Comparison of ENCODE assay signal across 16 cellular contexts in genomic region chr3:9386501-9387321, GRCh38. TPM values are rescaled to one million over a fixed set of nuclear protein-coding genes. Genes with fewer than 3 reads are reported as not detected.
A peak's percentile ranks its signal among the peaks of the same experiment; 100 is the strongest.
DNase-seq lines count a peak whose midpoint lies in the region; ATAC-seq, FAIRE-seq and TF ChIP-seq lines count a peak whose summit lies in the region.
"Had no signal": no experiment of that assay in that cellular context is flagged by ENCODE, and none has a peak within 500 bp of the region (broad histone marks: within the 10 kb centered on the region; RNA-seq: fewer than 3 reads in every experiment).

No MANE protein-coding gene starts in this region.

- peaks cover 24% of the 10 kb centered on the region for H3K4me1 Mint-ChIP-seq in stimulated activated naive CD8-positive, alpha-beta T cell treated with anti-CD3 and anti-CD28 coated beads, Interleukin-15, Interleukin-2, amounts not matched to agents 100 ng/mL and 50 ng/mL, for 24 hours (ENCODE audit: low read depth)
- H3K4me1 Mint-ChIP-seq in stimulated activated naive CD8-positive, alpha-beta T cell treated with anti-CD3 and anti-CD28 coated beads, Interleukin-15, amount 100 ng/mL, for 72 hours = peaks cover 35% of the 10 kb centered on the region
- H3K4me1 Mint-ChIP-seq in activated B cell treated with CpG ODN at 0.5 μM for 24 hours (peaks cover 19% of the 10 kb centered on the region), immature natural killer cell (peaks cover 18 to 40% of the 10 kb centered on the region in 2 donors)

- peaks cover 92% of the 10 kb centered on the region for H3K36me3 Mint-ChIP-seq in stimulated activated naive CD8-positive, alpha-beta T cell treated with anti-CD3 and anti-CD28 coated beads, Interleukin-15, Interleukin-2, amounts not matched to agents 100 ng/mL and 50 ng/mL, for 24 hours (ENCODE audit: low read depth)
- H3K36me3 Mint-ChIP-seq in activated B cell treated with CpG ODN at 0.5 μM for 24 hours (ENCODE audit: low read depth) = peaks cover 91% of the 10 kb centered on the region
- H3K36me3 Mint-ChIP-seq in immature natural killer cell = peaks cover 10 to 52% (median 24%) of the 10 kb centered on the region in 3 donors

- CTCF ChIA-PET in activated B cell treated with CpG ODN at 0.5 μM for 24 hours (lab: Charles Lee) = interaction anchor here (1.8 kb wide), 1 partner anchor 18 kb away, joined by 4 read pairs; no protein-coding TSS in a partner anchor

- no peak for DNase-seq in stimulated activated naive CD8-positive, alpha-beta T cell treated with anti-CD3 and anti-CD28 coated beads, Interleukin-15, amount 100 ng/mL, for 72 hours
- DNase-seq in activated B cell treated with CpG ODN at 0.5 μM for 24 hours = no peak
- no peak for DNase-seq in immature natural killer cell
- DNase-seq in RPMI8226 = no peak
- DNase-seq in HT-29 (ENCODE audit: low spot score) = no peak
- no peak for DNase-seq in H4 (ENCODE audit: low spot score)
- DNase-seq in D721Med (ENCODE audit: insufficient read length, low spot score) = no peak
- DNase-seq: BE2C, DMS79 treated with DMSO at 0.1 percent for 48 hours, NCI-H187 treated with DMSO at 0.1 percent for 48 hours, NCI-H510A treated with DMSO at 0.1 percent for 48 hours, pancreas had no signal

- TF ChIP-seq CTCF in activated B cell treated with CpG ODN at 0.5 μM for 24 hours (IDR thresholded peaks at IDR 0.05) (no peak), D721Med (IDR thresholded peaks at IDR 0.05; ENCODE audit: insufficient read depth, missing control alignments) (no peak)

- no peak for FAIRE-seq in D721Med (lab: Jason Lieb, UNC)
- FAIRE-seq: pancreas had no signal

- no peak overlapping the region for H3K4me3 Mint-ChIP-seq in stimulated activated naive CD8-positive, alpha-beta T cell treated with anti-CD3 and anti-CD28 coated beads, Interleukin-15, Interleukin-2, amounts not matched to agents 100 ng/mL and 50 ng/mL, for 24 hours
- no peak overlapping the region for H3K4me3 Mint-ChIP-seq in stimulated activated naive CD8-positive, alpha-beta T cell treated with anti-CD3 and anti-CD28 coated beads, Interleukin-15, amount 100 ng/mL, for 72 hours
- H3K4me3 Mint-ChIP-seq in activated B cell treated with CpG ODN at 0.5 μM for 24 hours (no peak overlapping the region), immature natural killer cell (no peak overlapping the region)
- H3K4me3 Mint-ChIP-seq: activated T-helper 17 cell treated with anti-CD3 and anti-CD28 coated beads, Interleukin-2, amount 50 U/mL, for 72 hours had no signal

- intact Hi-C loops in activated B cell treated with CpG ODN at 0.5 μM for 24 hours (cut with micrococcal nuclease) = loop anchor here (5.0 kb wide), 1 partner anchor 36 kb away; no protein-coding TSS in a partner anchor

- no peaks in the 10 kb centered on the region for H3K27me3 Mint-ChIP-seq in stimulated activated naive CD8-positive, alpha-beta T cell treated with anti-CD3 and anti-CD28 coated beads, Interleukin-15, Interleukin-2, amounts not matched to agents 100 ng/mL and 50 ng/mL, for 24 hours
- no peaks in the 10 kb centered on the region for H3K27me3 Mint-ChIP-seq in stimulated activated naive CD8-positive, alpha-beta T cell treated with anti-CD3 and anti-CD28 coated beads, Interleukin-15, amount 100 ng/mL, for 72 hours
- H3K27me3 Mint-ChIP-seq in activated B cell treated with CpG ODN at 0.5 μM for 24 hours (no peaks in the 10 kb centered on the region), immature natural killer cell (ENCODE audit: low read depth in 3 of 3) (peaks cover 0 to 3% (median 0%) of the 10 kb centered on the region in 3 donors)
- H3K27me3 Mint-ChIP-seq: activated T-helper 17 cell treated with anti-CD3 and anti-CD28 coated beads, Interleukin-2, amount 50 U/mL, for 72 hours had no signal

- POLR2A ChIA-PET in activated B cell treated with CpG ODN at 0.5 μM for 24 hours (lab: Charles Lee) = interaction anchor here (1.2 kb wide), 1 partner anchor 12 kb away, joined by 4 read pairs; no protein-coding TSS in a partner anchor

- no peaks in the 10 kb centered on the region for H3K9me3 Mint-ChIP-seq in stimulated activated naive CD8-positive, alpha-beta T cell treated with anti-CD3 and anti-CD28 coated beads, Interleukin-15, Interleukin-2, amounts not matched to agents 100 ng/mL and 50 ng/mL, for 24 hours
- H3K9me3 Mint-ChIP-seq in stimulated activated naive CD8-positive, alpha-beta T cell treated with anti-CD3 and anti-CD28 coated beads, Interleukin-15, amount 100 ng/mL, for 72 hours = no peaks in the 10 kb centered on the region
- H3K9me3 Mint-ChIP-seq in activated B cell treated with CpG ODN at 0.5 μM for 24 hours (no peaks in the 10 kb centered on the region), immature natural killer cell (no peaks in the 10 kb centered on the region)
- H3K9me3 Mint-ChIP-seq: activated T-helper 17 cell treated with anti-CD3 and anti-CD28 coated beads, Interleukin-2, amount 50 U/mL, for 72 hours had no signal

- ATAC-seq in stimulated activated naive CD8-positive, alpha-beta T cell treated with anti-CD3 and anti-CD28 coated beads, Interleukin-15, amount 100 ng/mL, for 72 hours = no peak
- no peak for ATAC-seq in activated B cell treated with CpG ODN at 0.5 μM for 24 hours (ENCODE audit: low read depth)
- ATAC-seq: activated CD4-positive, CD25-positive, alpha-beta regulatory T cell treated with anti-CD3 and anti-CD28 coated beads, Interleukin-2, amount 50 U/mL, for 24 hours; activated T-helper 17 cell treated with anti-CD3 and anti-CD28 coated beads, Interleukin-2, amount 50 U/mL, for 72 hours; gastroesophageal sphincter; pancreas had no signal

- peak overlapping the region; percentile 86 for H3K27ac Mint-ChIP-seq in stimulated activated naive CD8-positive, alpha-beta T cell treated with anti-CD3 and anti-CD28 coated beads, Interleukin-15, Interleukin-2, amounts not matched to agents 100 ng/mL and 50 ng/mL, for 24 hours
- H3K27ac Mint-ChIP-seq in stimulated activated naive CD8-positive, alpha-beta T cell treated with anti-CD3 and anti-CD28 coated beads, Interleukin-15, amount 100 ng/mL, for 72 hours = peak overlapping the region in 1 of 2 donors; percentile 28
- H3K27ac Mint-ChIP-seq in activated B cell treated with CpG ODN at 0.5 μM for 24 hours = peak overlapping the region; percentile 41
- H3K27ac Mint-ChIP-seq in immature natural killer cell = peak overlapping the region; percentile 16 to 75 (median 60)
- H3K27ac Mint-ChIP-seq: activated T-helper 17 cell treated with anti-CD3 and anti-CD28 coated beads, Interleukin-2, amount 50 U/mL, for 72 hours had no signal

RNA-seq across cellular contexts. Expression of gene SETD5, which starts 10.7 kb away (rescaled TPM):
- 144 and 162 TPM in 2 replicates for total RNA-seq in activated B cell treated with CpG ODN at 0.5 μM for 24 hours
- 10 to 100 TPM; 13.7 to 50.2 (median 19.2) TPM for polyA plus RNA-seq in immature natural killer cell
- total RNA-seq in HT-29 (2014; rRNA removed; shearing (Covaris generic)) = 27.3 and 41.9 TPM in 2 replicates
- total RNA-seq in H4 (2014; rRNA removed; shearing (Covaris generic)) = 36.3 and 43.1 TPM in 2 replicates

RNA-seq across cellular contexts. Expression of gene THUMPD3, which starts 23.9 kb away (rescaled TPM):
- total RNA-seq in activated B cell treated with CpG ODN at 0.5 μM for 24 hours = 34.3 and 42.0 TPM in 2 replicates
- 10 to 100 TPM; 13.2 to 23.1 (median 15.3) TPM for polyA plus RNA-seq in immature natural killer cell
- 12.2 and 21.1 TPM in 2 replicates for total RNA-seq in HT-29 (2014; rRNA removed; shearing (Covaris generic))
- total RNA-seq in H4 (2014; rRNA removed; shearing (Covaris generic)) = 44.0 and 49.3 TPM in 2 replicates
